ENCODE assay signal across 15 cellular contexts in genomic region chr5:32785639-32786216, GRCh38.
A peak's percentile ranks its signal among the peaks of the same experiment; 100 is the strongest.
DNase-seq lines count a peak whose midpoint lies in the region; ATAC-seq, FAIRE-seq and TF ChIP-seq lines count a peak whose summit lies in the region.
"Had no signal": no experiment of that assay in that cellular context is flagged by ENCODE, and none has a peak within 500 bp of the region (broad histone marks: within the 10 kb centered on the region; RNA-seq: fewer than 3 reads in every experiment).

No MANE protein-coding gene starts in this region.

- H3K27me3 ChIP-seq in BLaER1 (no peaks in the 10 kb centered on the region), astrocyte (ENCODE audit: insufficient read depth, low read length) (no peaks in the 10 kb centered on the region)

- no peaks in the 10 kb centered on the region for H3K36me3 Mint-ChIP-seq in astrocyte (ENCODE audit: low read depth, unreplicated experiment)
- H3K36me3 Mint-ChIP-seq: activated naive CD8-positive, alpha-beta T cell treated with anti-CD3 and anti-CD28 coated beads for 36 hours; natural killer cell treated with Interleukin-12 subunit alpha and Interleukin-12 subunit beta and Interleukin-15 and Interleukin-18, amount 100 ng/mL, for 72 hours; stimulated activated memory B cell treated with anti-CD40 and anti-IgM and Interleukin-4, amounts not matched to agents 10 μg/mL and 1 μg/mL and 100 μg/mL, for 72 hours had no signal

- H3K79me2 ChIP-seq in astrocyte (ENCODE audit: insufficient read depth, low read length): no peaks in the 10 kb centered on the region

- H3K4me2 ChIP-seq in BLaER1: peak overlapping the region; percentile 58
- H3K4me2 ChIP-seq in astrocyte (ENCODE audit: low read length): peak overlapping the region; percentile 13

- no peaks in the 10 kb centered on the region for H4K20me1 ChIP-seq in BLaER1
- H4K20me1 ChIP-seq in astrocyte (ENCODE audit: insufficient read depth, low read length): no peaks in the 10 kb centered on the region

- H3K4me1 Mint-ChIP-seq in astrocyte (ENCODE audit: low read depth, unreplicated experiment): peaks cover 9% of the 10 kb centered on the region
- H3K4me1 Mint-ChIP-seq: activated naive CD8-positive, alpha-beta T cell treated with anti-CD3 and anti-CD28 coated beads for 36 hours; stimulated activated memory B cell treated with anti-CD40 and anti-IgM and Interleukin-4, amounts not matched to agents 10 μg/mL and 1 μg/mL and 100 μg/mL, for 72 hours had no signal

- no peak overlapping the region for H3K9ac ChIP-seq in BLaER1
- no peak overlapping the region for H3K9ac ChIP-seq in astrocyte (ENCODE audit: low read length)

- no peak overlapping the region for H2AFZ ChIP-seq in astrocyte (ENCODE audit: low read depth, low read length)

- H3K36me3 ChIP-seq in BLaER1 (no peaks in the 10 kb centered on the region), astrocyte (ENCODE audit: insufficient read depth, low read length) (no peaks in the 10 kb centered on the region)

- peaks cover 9% of the 10 kb centered on the region for H3K27me3 Mint-ChIP-seq in astrocyte (ENCODE audit: low read depth, unreplicated experiment)
- H3K27me3 Mint-ChIP-seq: activated naive CD8-positive, alpha-beta T cell treated with anti-CD3 and anti-CD28 coated beads for 36 hours; stimulated activated memory B cell treated with anti-CD40 and anti-IgM and Interleukin-4, amounts not matched to agents 10 μg/mL and 1 μg/mL and 100 μg/mL, for 72 hours had no signal

- peak; percentile 93 for DNase-seq in astrocyte (ENCODE audit: low read depth)
- DNase-seq in kidney glomerular epithelial cell (lab: John Stamatoyannopoulos, UW): peak; percentile 27
- no peak for DNase-seq in DMS53 treated with DMSO at 0.1 percent for 48 hours (lab: John Stamatoyannopoulos, UW; ENCODE audit: unreplicated experiment)
- no peak for DNase-seq in activated CD4-positive, alpha-beta T cell treated with anti-CD3 and anti-CD28 coated beads, Interleukin-2, amount 50 U/mL, for 48 hours
- no peak for DNase-seq in activated CD4-positive, alpha-beta T cell treated with anti-CD3 and anti-CD28 coated beads, Interleukin-2, amount 50 U/mL, for 4 hours
- no peak for DNase-seq in stimulated activated CD4-positive, alpha-beta T cell treated with anti-CD3 and anti-CD28 coated beads, Interleukin-4, amount 100 ng/mL, for 1 hour
- DNase-seq: activated CD8-positive, alpha-beta memory T cell treated with anti-CD3 and anti-CD28 coated beads for 24 hours; activated naive CD8-positive, alpha-beta T cell treated with anti-CD3 and anti-CD28 coated beads for 36 hours; GDM1; NCI-H526 had no signal

- no peak for TF ChIP-seq CTCF in astrocyte (IDR thresholded peaks at IDR 0.05; ENCODE audit: insufficient read depth, low read depth, low read length)

- H3K4me3 Mint-ChIP-seq in astrocyte (ENCODE audit: unreplicated experiment): no peak overlapping the region
- H3K4me3 Mint-ChIP-seq: activated naive CD8-positive, alpha-beta T cell treated with anti-CD3 and anti-CD28 coated beads for 36 hours; natural killer cell treated with Interleukin-12 subunit alpha and Interleukin-12 subunit beta and Interleukin-15 and Interleukin-18, amount 100 ng/mL, for 72 hours; stimulated activated memory B cell treated with anti-CD40 and anti-IgM and Interleukin-4, amounts not matched to agents 10 μg/mL and 1 μg/mL and 100 μg/mL, for 72 hours had no signal

- no peak overlapping the region for H3K27ac ChIP-seq in BLaER1
- H3K27ac ChIP-seq in astrocyte (ENCODE audit: low read depth, low read length): no peak overlapping the region

- no peak for FAIRE-seq in astrocyte (lab: Jason Lieb, UNC)
- FAIRE-seq: endometrium had no signal

- H3K4me1 ChIP-seq in BLaER1: peaks cover 27% of the 10 kb centered on the region
- H3K4me1 ChIP-seq in astrocyte (ENCODE audit: insufficient read depth, low read length): peaks cover 18% of the 10 kb centered on the region

- H3K4me3 ChIP-seq in BLaER1 (no peak overlapping the region), astrocyte (ENCODE audit: insufficient read depth, low read depth, low read length) (no peak overlapping the region)

- no peak overlapping the region for H3K27ac Mint-ChIP-seq in astrocyte (ENCODE audit: unreplicated experiment)
- H3K27ac Mint-ChIP-seq: activated naive CD8-positive, alpha-beta T cell treated with anti-CD3 and anti-CD28 coated beads for 36 hours; natural killer cell treated with Interleukin-12 subunit alpha and Interleukin-12 subunit beta and Interleukin-15 and Interleukin-18, amount 100 ng/mL, for 72 hours; stimulated activated memory B cell treated with anti-CD40 and anti-IgM and Interleukin-4, amounts not matched to agents 10 μg/mL and 1 μg/mL and 100 μg/mL, for 72 hours had no signal

- H3K9me3 ChIP-seq in BLaER1 (no peaks in the 10 kb centered on the region), astrocyte (ENCODE audit: insufficient read depth, low read depth, low read length) (no peaks in the 10 kb centered on the region)

- ATAC-seq in HG03378 (IDR thresholded peaks at IDR 0.05; ENCODE audit: unreplicated experiment): peak; percentile 61
- ATAC-seq: natural killer cell treated with Interleukin-12 subunit alpha and Interleukin-12 subunit beta and Interleukin-15 and Interleukin-18, amount 100 ng/mL, for 72 hours; stimulated activated memory B cell treated with anti-CD40 and anti-IgM and Interleukin-4, amounts not matched to agents 10 μg/mL and 1 μg/mL and 100 μg/mL, for 72 hours had no signal

- peaks cover 2% of the 10 kb centered on the region for H3K9me3 Mint-ChIP-seq in astrocyte (ENCODE audit: unreplicated experiment)
- H3K9me3 Mint-ChIP-seq: activated naive CD8-positive, alpha-beta T cell treated with anti-CD3 and anti-CD28 coated beads for 36 hours; natural killer cell treated with Interleukin-12 subunit alpha and Interleukin-12 subunit beta and Interleukin-15 and Interleukin-18, amount 100 ng/mL, for 72 hours; stimulated activated memory B cell treated with anti-CD40 and anti-IgM and Interleukin-4, amounts not matched to agents 10 μg/mL and 1 μg/mL and 100 μg/mL, for 72 hours had no signal

Comparison
In these comparisons a context has a peak if more than half of its experiments do, and no peak if none do; other contexts are left out.
1. DNase-seq: peak in astrocyte (single experiment) and kidney glomerular epithelial cell (single experiment); none in DMS53 treated with DMSO at 0.1 percent for 48 hours (single experiment), activated CD4-positive, alpha-beta T cell treated with anti-CD3 and anti-CD28 coated beads, Interleukin-2, amount 50 U/mL, for 48 hours (0 of 2), activated CD4-positive, alpha-beta T cell treated with anti-CD3 and anti-CD28 coated beads, Interleukin-2, amount 50 U/mL, for 4 hours (0 of 2) and stimulated activated CD4-positive, alpha-beta T cell treated with anti-CD3 and anti-CD28 coated beads, Interleukin-4, amount 100 ng/mL, for 1 hour (single experiment).